20 cellular contexts compared by ENCODE assay signal in genomic region chr16:1541293-1542165, GRCh38. TPM values are rescaled to one million over a fixed set of nuclear protein-coding genes. Genes with fewer than 3 reads are reported as not detected.
A peak's percentile ranks its signal among the peaks of the same experiment; 100 is the strongest.
DNase-seq lines count a peak whose midpoint lies in the region; ATAC-seq, FAIRE-seq and TF ChIP-seq lines count a peak whose summit lies in the region.
"Had no signal": no experiment of that assay in that cellular context is flagged by ENCODE, and none has a peak within 500 bp of the region (broad histone marks: within the 10 kb centered on the region; RNA-seq: fewer than 3 reads in every experiment).

No MANE protein-coding gene starts in this region.

- no peak overlapping the region for H3K4me3 ChIP-seq in right lobe of liver
- no peak overlapping the region for H3K4me3 ChIP-seq in HepG2 (replicated peaks in 1 of 3; ENCODE audit: insufficient read depth in 1 of 3, low read depth in 2 of 3, low read length in 3 of 3)
- H3K4me3 ChIP-seq in lower lobe of right lung = no peak overlapping the region

- FAIRE-seq in HepG2 (lab: Jason Lieb, UNC) = no peak
- FAIRE-seq: astrocyte, endometrium had no signal

- DNase-seq in right lobe of liver = peak in 2 of 3 donors; percentile 19 to 51
- DNase-seq in HepG2 (ENCODE audit: low spot score) = no peak
- no peak for DNase-seq in activated naive CD8-positive, alpha-beta T cell treated with anti-CD3 and anti-CD28 coated beads for 36 hours
- no peak for DNase-seq in lower lobe of right lung
- DNase-seq in NCI-H2196 (lab: John Stamatoyannopoulos, UW; ENCODE audit: unreplicated experiment) = no peak
- DNase-seq: activated CD4-positive, alpha-beta T cell treated with anti-CD3 and anti-CD28 coated beads, Interleukin-2, amount 50 U/mL, for 48 hours; left colon; MM.1S; NCI-H187 treated with DMSO at 0.1 percent for 48 hours; NCI-H446 treated with DMSO at 0.1 percent for 48 hours; stimulated activated CD4-positive, alpha-beta T cell treated with anti-CD3 and anti-CD28 coated beads, Interleukin-15, amount 100 ng/mL, for 24 hours; stimulated activated naive CD4-positive, alpha-beta T cell treated with Interleukin-2 at 50 U/mL for 16 hours had no signal

- POLR2A ChIA-PET in HepG2 (lab: Yijun Ruan, JAX) = no interaction called here

- H3K9me3 ChIP-seq in right lobe of liver (no peaks in the 10 kb centered on the region), HepG2 (ENCODE audit: low read length) (no peaks in the 10 kb centered on the region), lower lobe of right lung (no peaks in the 10 kb centered on the region)

- ATAC-seq in right lobe of liver (no peak), HepG2 (no peak), lower lobe of right lung (no peak), HG03039 (IDR thresholded peaks at IDR 0.05; ENCODE audit: unreplicated experiment) (no peak), GM18868 (IDR thresholded peaks at IDR 0.05; ENCODE audit: unreplicated experiment) (no peak)
- ATAC-seq: activated T-helper 17 cell treated with anti-CD3 and anti-CD28 coated beads, Interleukin-2, amount 50 U/mL, for 72 hours; left colon had no signal

- peak overlapping the region; percentile 100 for H3K27ac Mint-ChIP-seq in activated naive CD8-positive, alpha-beta T cell treated with anti-CD3 and anti-CD28 coated beads for 36 hours

- H3K79me2 ChIP-seq in HepG2 (ENCODE audit: insufficient read depth, low read length) = no peaks in the 10 kb centered on the region

- no TSS peak for BruUV-seq in HepG2 (replicated peaks; lab: Mats Ljungman, UMichigan)

- TF ChIP-seq EP300 in HepG2 (IDR thresholded peaks at IDR 0.05; ENCODE audit: low read depth in 2 of 2, low read length in 2 of 2) = no peak
- no peak for TF ChIP-seq EP300 in HepG2 (CRISPR knock-in tag; IDR thresholded peaks at IDR 0.05; ENCODE audit: borderline replicate concordance)

- TF ChIP-seq POLR2A in right lobe of liver (IDR thresholded peaks at IDR 0.05) (no peak), HepG2 (IDR thresholded peaks at IDR 0.05; ENCODE audit: insufficient read depth in 1 of 2, low read depth in 2 of 2, low read length in 2 of 2) (no peak)

- no peaks in the 10 kb centered on the region for H3K27me3 Mint-ChIP-seq in activated naive CD8-positive, alpha-beta T cell treated with anti-CD3 and anti-CD28 coated beads for 36 hours
- H3K27me3 Mint-ChIP-seq: activated T-helper 17 cell treated with anti-CD3 and anti-CD28 coated beads, Interleukin-2, amount 50 U/mL, for 72 hours; IgD-negative memory B cell had no signal

- H4K20me1 ChIP-seq in HepG2 (ENCODE audit: insufficient read depth, low read length) = no peaks in the 10 kb centered on the region

- CTCF ChIA-PET in HepG2 (lab: Yijun Ruan, JAX; ENCODE audit: low intra/inter-chr PET ratio, low total read pairs) = no interaction called here

- peaks cover 66% of the 10 kb centered on the region for H3K4me1 Mint-ChIP-seq in activated naive CD8-positive, alpha-beta T cell treated with anti-CD3 and anti-CD28 coated beads for 36 hours

- WGBS in right lobe of liver (ENCODE audit: insufficient coverage, low coverage, low lambda C conversion rate, missing lambda C conversion rate) = no CpG with 5 or more reads among the region's 41 CpGs
- 95% methylated on average over 21 of the region's 41 CpGs for WGBS in HepG2 (ENCODE audit: low lambda C conversion rate)

- H3K9ac ChIP-seq in HepG2 (ENCODE audit: insufficient read depth, low read depth, low read length) = no peak overlapping the region

- no peaks in the 10 kb centered on the region for H3K9me3 Mint-ChIP-seq in activated naive CD8-positive, alpha-beta T cell treated with anti-CD3 and anti-CD28 coated beads for 36 hours
- H3K9me3 Mint-ChIP-seq: activated T-helper 17 cell treated with anti-CD3 and anti-CD28 coated beads, Interleukin-2, amount 50 U/mL, for 72 hours; IgD-negative memory B cell had no signal

- no peak overlapping the region for H2AFZ ChIP-seq in HepG2 (ENCODE audit: low read length)

- peaks cover 27% of the 10 kb centered on the region for H3K36me3 Mint-ChIP-seq in activated naive CD8-positive, alpha-beta T cell treated with anti-CD3 and anti-CD28 coated beads for 36 hours
- H3K36me3 Mint-ChIP-seq: IgD-negative memory B cell had no signal

- H3K27ac ChIP-seq in right lobe of liver (peak overlapping the region in 1 of 3 donors; percentile 70), HepG2 (ENCODE audit: extremely low read length, insufficient read depth, low read length) (no peak overlapping the region), lower lobe of right lung (peak overlapping the region; percentile 36)

- H3K4me2 ChIP-seq in HepG2 (ENCODE audit: low read depth, low read length) = no peak overlapping the region

- intact Hi-C loops in right lobe of liver (cut with DNase I) = no loop called here
- intact Hi-C loops in HepG2 (cut with micrococcal nuclease; ENCODE audit: unreplicated experiment) = no loop called here
- intact Hi-C loops in lower lobe of right lung (cut with DNase I) = no loop called here

- in situ Hi-C loops in HepG2 (cut with HindIII; ENCODE audit: extremely low pct_ligation_motif_present, low pct_unique_long_range_greater_than_20kb) = no loop called here

- no peak overlapping the region for H3K4me3 Mint-ChIP-seq in activated naive CD8-positive, alpha-beta T cell treated with anti-CD3 and anti-CD28 coated beads for 36 hours
- H3K4me3 Mint-ChIP-seq: activated T-helper 17 cell treated with anti-CD3 and anti-CD28 coated beads, Interleukin-2, amount 50 U/mL, for 72 hours had no signal

- peaks cover 0 to 6% (median 0%) of the 10 kb centered on the region in 4 donors for H3K4me1 ChIP-seq in right lobe of liver
- peaks cover 24% of the 10 kb centered on the region for H3K4me1 ChIP-seq in HepG2 (ENCODE audit: insufficient read depth, low read length)
- peaks cover 92% of the 10 kb centered on the region for H3K4me1 ChIP-seq in lower lobe of right lung

- H3K27me3 ChIP-seq in right lobe of liver = no peaks in the 10 kb centered on the region
- no peaks in the 10 kb centered on the region for H3K27me3 ChIP-seq in HepG2 (ENCODE audit: control insufficient read depth in 1 of 2, insufficient read depth in 2 of 2, low read length in 2 of 2)
- H3K27me3 ChIP-seq in lower lobe of right lung (ENCODE audit: low read depth) = no peaks in the 10 kb centered on the region

- no peaks in the 10 kb centered on the region for H3K36me3 ChIP-seq in right lobe of liver
- no peaks in the 10 kb centered on the region; a peak in 1 of 5 replicates for H3K36me3 ChIP-seq in HepG2 (replicated peaks in 1 of 2; ENCODE audit: control insufficient read depth in 1 of 2, insufficient read depth in 2 of 2, low read length in 2 of 2)
- H3K36me3 ChIP-seq in lower lobe of right lung = peaks cover 77% of the 10 kb centered on the region

- TF ChIP-seq CTCF in right lobe of liver (IDR thresholded peaks at IDR 0.05) (no peak), HepG2 (CRISPR knock-in tag; IDR thresholded peaks at IDR 0.05) (no peak), lower lobe of right lung (IDR thresholded peaks at IDR 0.05) (no peak)

- TF ChIP-seq RAD21 in HepG2 (CRISPR knock-in tag; IDR thresholded peaks at IDR 0.05) = no peak

RNA-seq across cellular contexts. Expression of gene TMEM204, which starts 8.1 kb away (rescaled TPM):
- 10 to 100 TPM in 2 of 6 experiments, 1 to 10 TPM in 4; 4.7 to 18.7 (median 8.9) TPM for total RNA-seq in right lobe of liver
- total RNA-seq in HepG2 (2016; rRNA removed; fragmentation: Illumina TruSeq; extraction: Trizol) = not detected in 2 replicates
- not detected in 2 replicates for total RNA-seq in HepG2 (2016; cell fraction: cytosol; rRNA removed; fragmentation: Illumina TruSeq; extraction: Trizol; ENCODE audit: low read depth)
- not detected in 2 replicates for total RNA-seq in HepG2 (2016; cell fraction: insoluble cytoplasmic fraction; rRNA removed; fragmentation: Illumina TruSeq; extraction: Trizol)
- total RNA-seq in HepG2 (2016; cell fraction: membrane; rRNA removed; fragmentation: Illumina TruSeq; extraction: Trizol) = not detected in 2 replicates
- not detected in 2 replicates for total RNA-seq in HepG2 (2016; cell fraction: nucleus; rRNA removed; fragmentation: Illumina TruSeq; extraction: Trizol)
- not detected in 2 replicates for polyA plus RNA-seq in HepG2 (2011; rRNA removed)
- polyA plus RNA-seq in HepG2 (2011; cell fraction: cytosol; rRNA removed) = not detected in 2 replicates
- not detected in 2 replicates for polyA plus RNA-seq in HepG2 (2011; cell fraction: nucleus; rRNA removed)
- polyA plus RNA-seq in HepG2 (2012) = not detected in 2 replicates
- polyA plus RNA-seq in HepG2 (2016; cell fraction: cytosol; fragmentation: Illumina TruSeq; extraction: Trizol; ENCODE audit: low read depth) = not detected in 2 replicates
- not detected in 2 replicates for polyA plus RNA-seq in HepG2 (2016; cell fraction: insoluble cytoplasmic fraction; fragmentation: Illumina TruSeq; extraction: Trizol; ENCODE audit: low read depth)
- polyA plus RNA-seq in HepG2 (2016; cell fraction: membrane; fragmentation: Illumina TruSeq; extraction: Trizol; ENCODE audit: low read depth) = not detected in 2 replicates
- polyA plus RNA-seq in HepG2 (2016; cell fraction: nucleus; fragmentation: Illumina TruSeq; extraction: Trizol; ENCODE audit: insufficient read depth, low read depth) = not detected in 2 replicates
- not detected in 2 replicates for polyA minus RNA-seq in HepG2 (2011; rRNA and poly(A)+ RNA removed; ENCODE audit: low replicate concordance)
- not detected in 2 replicates for polyA minus RNA-seq in HepG2 (2011; cell fraction: cytosol; rRNA and poly(A)+ RNA removed)
- not detected in 2 replicates for polyA minus RNA-seq in HepG2 (2011; cell fraction: nucleus; rRNA and poly(A)+ RNA removed)
- 10 to 100 TPM; 21.2 to 23.7 TPM for total RNA-seq in activated naive CD8-positive, alpha-beta T cell treated with anti-CD3 and anti-CD28 coated beads for 36 hours
- 63.1 TPM for total RNA-seq in lower lobe of right lung
- total RNA-seq: astrocyte had no signal

RNA-seq across cellular contexts. Expression of gene TELO2, which starts 48.4 kb away (rescaled TPM):
- total RNA-seq in right lobe of liver (10 to 100 TPM in 5 of 6 experiments, 1 to 10 TPM in 1; 9.5 to 31.0 (median 20.8) TPM), HepG2 (2016; rRNA removed; fragmentation: Illumina TruSeq; extraction: Trizol) (8.9 and 17.9 TPM in 2 replicates), lower lobe of right lung (27.5 TPM)
- 4.6 and 5.6 TPM in 2 replicates for total RNA-seq in HepG2 (2016; cell fraction: cytosol; rRNA removed; fragmentation: Illumina TruSeq; extraction: Trizol; ENCODE audit: low read depth)
- 8.4 and 19.3 TPM in 2 replicates for total RNA-seq in HepG2 (2016; cell fraction: insoluble cytoplasmic fraction; rRNA removed; fragmentation: Illumina TruSeq; extraction: Trizol)
- 5.9 and 7.0 TPM in 2 replicates for total RNA-seq in HepG2 (2016; cell fraction: membrane; rRNA removed; fragmentation: Illumina TruSeq; extraction: Trizol)
- 21.0 and 26.7 TPM in 2 replicates for total RNA-seq in HepG2 (2016; cell fraction: nucleus; rRNA removed; fragmentation: Illumina TruSeq; extraction: Trizol)
- 10.1 and 12.5 TPM in 2 replicates for polyA plus RNA-seq in HepG2 (2011; rRNA removed)
- polyA plus RNA-seq in HepG2 (2011; cell fraction: cytosol; rRNA removed) = 4.0 and 7.4 TPM in 2 replicates
- 188 and 244 TPM in 2 replicates for polyA plus RNA-seq in HepG2 (2011; cell fraction: nucleus; rRNA removed)
- 11.3 and 13.8 TPM in 2 replicates for polyA plus RNA-seq in HepG2 (2012)
- polyA plus RNA-seq in HepG2 (2016; cell fraction: cytosol; fragmentation: Illumina TruSeq; extraction: Trizol; ENCODE audit: low read depth) = 1.7 and 2.3 TPM in 2 replicates
- polyA plus RNA-seq in HepG2 (2016; cell fraction: insoluble cytoplasmic fraction; fragmentation: Illumina TruSeq; extraction: Trizol; ENCODE audit: low read depth) = 9.6 and 13.7 TPM in 2 replicates
- 2.9 and 3.2 TPM in 2 replicates for polyA plus RNA-seq in HepG2 (2016; cell fraction: membrane; fragmentation: Illumina TruSeq; extraction: Trizol; ENCODE audit: low read depth)
- 87.0 and 87.4 TPM in 2 replicates for polyA plus RNA-seq in HepG2 (2016; cell fraction: nucleus; fragmentation: Illumina TruSeq; extraction: Trizol; ENCODE audit: insufficient read depth, low read depth)
- polyA minus RNA-seq in HepG2 (2011; rRNA and poly(A)+ RNA removed; ENCODE audit: low replicate concordance) = 11.5 and 12.7 TPM in 2 replicates
- 6.3 and 9.0 TPM in 2 replicates for polyA minus RNA-seq in HepG2 (2011; cell fraction: cytosol; rRNA and poly(A)+ RNA removed)
- polyA minus RNA-seq in HepG2 (2011; cell fraction: nucleus; rRNA and poly(A)+ RNA removed) = 18.6 and 19.7 TPM in 2 replicates
- 10 to 100 TPM; 82.5 to 82.9 TPM for total RNA-seq in activated naive CD8-positive, alpha-beta T cell treated with anti-CD3 and anti-CD28 coated beads for 36 hours

RNA-seq across cellular contexts. Expression of gene PTX4, which starts 52.8 kb away (rescaled TPM):
- total RNA-seq in right lobe of liver (not detected), HepG2 (2016; rRNA removed; fragmentation: Illumina TruSeq; extraction: Trizol) (not detected in 2 replicates), lower lobe of right lung (not detected)
- total RNA-seq in HepG2 (2016; cell fraction: cytosol; rRNA removed; fragmentation: Illumina TruSeq; extraction: Trizol; ENCODE audit: low read depth) = not detected in 2 replicates
- total RNA-seq in HepG2 (2016; cell fraction: insoluble cytoplasmic fraction; rRNA removed; fragmentation: Illumina TruSeq; extraction: Trizol) = not detected in 2 replicates
- not detected in 2 replicates for total RNA-seq in HepG2 (2016; cell fraction: membrane; rRNA removed; fragmentation: Illumina TruSeq; extraction: Trizol)
- not detected in 2 replicates for total RNA-seq in HepG2 (2016; cell fraction: nucleus; rRNA removed; fragmentation: Illumina TruSeq; extraction: Trizol)
- 0.04 TPM in 1 of 2 replicates, not detected in the other for polyA plus RNA-seq in HepG2 (2011; rRNA removed)
- polyA plus RNA-seq in HepG2 (2011; cell fraction: cytosol; rRNA removed) = 0.04 TPM in 1 of 2 replicates, not detected in the other
- not detected in 2 replicates for polyA plus RNA-seq in HepG2 (2011; cell fraction: nucleus; rRNA removed)
- not detected in 2 replicates for polyA plus RNA-seq in HepG2 (2012)
- not detected in 2 replicates for polyA plus RNA-seq in HepG2 (2016; cell fraction: cytosol; fragmentation: Illumina TruSeq; extraction: Trizol; ENCODE audit: low read depth)
- polyA plus RNA-seq in HepG2 (2016; cell fraction: insoluble cytoplasmic fraction; fragmentation: Illumina TruSeq; extraction: Trizol; ENCODE audit: low read depth) = not detected in 2 replicates
- not detected in 2 replicates for polyA plus RNA-seq in HepG2 (2016; cell fraction: membrane; fragmentation: Illumina TruSeq; extraction: Trizol; ENCODE audit: low read depth)
- polyA plus RNA-seq in HepG2 (2016; cell fraction: nucleus; fragmentation: Illumina TruSeq; extraction: Trizol; ENCODE audit: insufficient read depth, low read depth) = not detected in 2 replicates
- polyA minus RNA-seq in HepG2 (2011; rRNA and poly(A)+ RNA removed; ENCODE audit: low replicate concordance) = not detected in 2 replicates
- polyA minus RNA-seq in HepG2 (2011; cell fraction: cytosol; rRNA and poly(A)+ RNA removed) = not detected in 2 replicates
- not detected in 2 replicates for polyA minus RNA-seq in HepG2 (2011; cell fraction: nucleus; rRNA and poly(A)+ RNA removed)
- total RNA-seq in activated naive CD8-positive, alpha-beta T cell treated with anti-CD3 and anti-CD28 coated beads for 36 hours = not detected
- total RNA-seq: activated T-helper 17 cell treated with anti-CD3 and anti-CD28 coated beads, Interleukin-2, amount 50 U/mL, for 72 hours; astrocyte; cerebellum; left colon; renal cortical epithelial cell had no signal
- polyA plus RNA-seq: IgD-negative memory B cell had no signal

Comparison
In these comparisons a context has a peak if more than half of its experiments do, and no peak if none do; other contexts are left out.
1. DNase-seq: peak in right lobe of liver (2 of 3); none in HepG2 (single experiment), activated naive CD8-positive, alpha-beta T cell treated with anti-CD3 and anti-CD28 coated beads for 36 hours (single experiment), lower lobe of right lung (single experiment) and NCI-H2196 (single experiment).